Comparison of ENCODE assay signal across 19 cellular contexts in the genomic region with DNA sequence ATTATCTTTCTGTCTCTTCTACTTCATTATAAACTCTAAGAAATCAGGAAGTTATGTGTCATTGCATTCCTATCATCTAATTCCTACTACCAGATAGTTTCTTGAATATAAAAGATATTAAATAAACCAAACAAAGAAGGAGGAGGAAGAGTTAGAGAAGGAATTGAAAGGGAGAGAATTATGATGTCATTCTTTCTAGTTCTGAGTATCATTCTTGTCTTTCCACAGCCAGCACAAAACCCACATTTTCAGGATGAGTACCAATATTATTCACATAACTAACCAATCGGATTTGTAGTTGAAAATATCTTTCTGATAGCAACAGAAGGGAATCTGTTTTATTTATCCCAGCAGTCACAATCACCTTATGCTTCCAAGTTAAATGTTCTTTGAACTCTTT. TPM values are rescaled to one million over a fixed set of nuclear protein-coding genes. Genes with fewer than 3 reads are reported as not detected.
"Had no signal": no experiment of that assay in that cellular context is flagged by ENCODE, and none has a peak within 500 bp of the region (broad histone marks: within the 10 kb centered on the region; RNA-seq: fewer than 3 reads in every experiment).

No MANE protein-coding gene starts in this region.

- H3K4me1 Mint-ChIP-seq: activated naive CD4-positive, alpha-beta T cell treated with anti-CD3 and anti-CD28 coated beads, Interleukin-2, amount 10 ng/mL, durations not matched to agents 7 days and 5 days had no signal

- H3K4me1 ChIP-seq: tibial artery, uterus had no signal

- ATAC-seq: natural killer cell treated with Interleukin-12 subunit alpha and Interleukin-12 subunit beta and Interleukin-15 and Interleukin-18, amount 100 ng/mL, for 72 hours had no signal

- H3K36me3 Mint-ChIP-seq: activated naive CD4-positive, alpha-beta T cell treated with anti-CD3 and anti-CD28 coated beads, Interleukin-2, amount 10 ng/mL, durations not matched to agents 7 days and 5 days; natural killer cell treated with Interleukin-12 subunit alpha and Interleukin-12 subunit beta and Interleukin-15 and Interleukin-18, amount 100 ng/mL, for 72 hours; stimulated activated naive B cell treated with anti-CD40 and anti-IgM and Interleukin-4, amounts not matched to agents 10 μg/mL and 1 μg/mL and 100 μg/mL, for 72 hours had no signal

- DNase-seq: activated CD4-positive, CD25-positive, alpha-beta regulatory T cell treated with anti-CD3 and anti-CD28 coated beads, Interleukin-2, amount 50 U/mL, for 72 hours; activated naive CD4-positive, alpha-beta T cell treated with anti-CD3 and anti-CD28 coated beads, Interleukin-2, amount 10 ng/mL, durations not matched to agents 7 days and 5 days; endodermal cell; kidney glomerular epithelial cell; mesenchymal stem cell; stimulated activated naive B cell treated with anti-CD40 and anti-IgM and Interleukin-4, amounts not matched to agents 10 μg/mL and 1 μg/mL and 100 μg/mL, for 72 hours; tibial artery; uterus had no signal

- H3K4me3 ChIP-seq: tibial artery, uterus had no signal

- H3K27ac Mint-ChIP-seq: activated naive CD4-positive, alpha-beta T cell treated with anti-CD3 and anti-CD28 coated beads, Interleukin-2, amount 10 ng/mL, durations not matched to agents 7 days and 5 days; activated T-helper 2 cell treated with anti-CD3 and anti-CD28 coated beads, Interferon-gamma antibody, Interleukin-2, Interleukin-4, amounts not matched to agents 10 μg/mL and 5 μg/mL and 100 μg/mL, durations not matched to agents 14 hours and 24 hours and 36 hours; endodermal cell; natural killer cell treated with Interleukin-12 subunit alpha and Interleukin-12 subunit beta and Interleukin-15 and Interleukin-18, amount 100 ng/mL, for 72 hours; stimulated activated naive B cell treated with anti-CD40 and anti-IgM and Interleukin-4, amounts not matched to agents 10 μg/mL and 1 μg/mL and 100 μg/mL, for 72 hours had no signal

- H3K9me3 ChIP-seq: uterus had no signal

- H3K36me3 ChIP-seq: tibial artery, uterus had no signal

- H3K9me3 Mint-ChIP-seq: natural killer cell treated with Interleukin-12 subunit alpha and Interleukin-12 subunit beta and Interleukin-15 and Interleukin-18, amount 100 ng/mL, for 72 hours; stimulated activated naive B cell treated with anti-CD40 and anti-IgM and Interleukin-4, amounts not matched to agents 10 μg/mL and 1 μg/mL and 100 μg/mL, for 72 hours had no signal

- H3K27ac ChIP-seq: tibial artery, uterus had no signal

- H3K4me3 Mint-ChIP-seq: activated naive CD4-positive, alpha-beta T cell treated with anti-CD3 and anti-CD28 coated beads, Interleukin-2, amount 10 ng/mL, durations not matched to agents 7 days and 5 days; endodermal cell; natural killer cell treated with Interleukin-12 subunit alpha and Interleukin-12 subunit beta and Interleukin-15 and Interleukin-18, amount 100 ng/mL, for 72 hours; stimulated activated naive B cell treated with anti-CD40 and anti-IgM and Interleukin-4, amounts not matched to agents 10 μg/mL and 1 μg/mL and 100 μg/mL, for 72 hours had no signal

- H3K27me3 ChIP-seq: tibial artery, uterus had no signal

- H3K27me3 Mint-ChIP-seq: activated naive CD4-positive, alpha-beta T cell treated with anti-CD3 and anti-CD28 coated beads, Interleukin-2, amount 10 ng/mL, durations not matched to agents 7 days and 5 days; stimulated activated naive B cell treated with anti-CD40 and anti-IgM and Interleukin-4, amounts not matched to agents 10 μg/mL and 1 μg/mL and 100 μg/mL, for 72 hours had no signal

RNA-seq across cellular contexts. Expression of gene MS4A13, which starts 13.3 kb away (rescaled TPM):
- total RNA-seq: activated CD8-positive, alpha-beta memory T cell treated with anti-CD3 and anti-CD28 coated beads for 36 hours; activated T-helper 2 cell treated with anti-CD3 and anti-CD28 coated beads, Interferon-gamma antibody, Interleukin-2, Interleukin-4, amounts not matched to agents 10 μg/mL and 5 μg/mL and 100 μg/mL, durations not matched to agents 14 hours and 24 hours and 36 hours; astrocyte; bronchial epithelial cell; dermis microvascular lymphatic vessel endothelial cell; endodermal cell; epithelial cell of proximal tubule; frontal cortex; liver; natural killer cell treated with Interleukin-12 subunit alpha and Interleukin-12 subunit beta and Interleukin-15 and Interleukin-18, amount 100 ng/mL, for 72 hours; renal cortical epithelial cell; uterus had no signal
- polyA plus RNA-seq: adipose tissue, liver had no signal

RNA-seq across cellular contexts. Expression of gene MS4A12, which starts 35.9 kb away (rescaled TPM):
- total RNA-seq: activated CD8-positive, alpha-beta memory T cell treated with anti-CD3 and anti-CD28 coated beads for 36 hours; activated T-helper 2 cell treated with anti-CD3 and anti-CD28 coated beads, Interferon-gamma antibody, Interleukin-2, Interleukin-4, amounts not matched to agents 10 μg/mL and 5 μg/mL and 100 μg/mL, durations not matched to agents 14 hours and 24 hours and 36 hours; astrocyte; bronchial epithelial cell; dermis microvascular lymphatic vessel endothelial cell; endodermal cell; epithelial cell of proximal tubule; frontal cortex; liver; natural killer cell treated with Interleukin-12 subunit alpha and Interleukin-12 subunit beta and Interleukin-15 and Interleukin-18, amount 100 ng/mL, for 72 hours; renal cortical epithelial cell; uterus had no signal
- polyA plus RNA-seq: liver had no signal
